Comparison of ENCODE assay signal across 11 cellular contexts in the genomic region with DNA sequence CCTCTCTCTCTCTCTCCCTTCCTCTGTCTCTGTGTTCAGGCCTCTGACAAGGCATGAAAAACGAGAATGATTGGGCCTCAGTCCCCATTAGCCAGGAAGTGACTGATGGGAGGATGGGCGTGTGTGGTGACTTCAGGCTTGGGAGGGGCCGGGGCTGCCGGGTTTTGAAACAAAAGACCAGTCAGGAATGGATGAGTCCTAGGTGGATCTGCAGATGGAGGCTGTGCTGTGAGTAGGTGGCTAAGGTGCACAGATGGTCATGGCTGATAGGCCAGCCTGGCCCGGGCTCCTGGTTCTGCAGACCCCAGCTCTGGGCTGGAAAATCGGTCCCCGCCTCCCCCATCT.
DNase-seq lines count a peak whose midpoint lies in the region; ATAC-seq and TF ChIP-seq lines count a peak whose summit lies in the region.
"Had no signal": no experiment of that assay in that cellular context is flagged by ENCODE, and none has a peak within 500 bp of the region (broad histone marks: within the 10 kb centered on the region; RNA-seq: fewer than 3 reads in every experiment).

No MANE protein-coding gene starts in this region.

- no peaks in the 10 kb centered on the region for H3K4me1 ChIP-seq in Peyer's patch

- no peak for ATAC-seq in GM19397 (IDR thresholded peaks at IDR 0.05; ENCODE audit: unreplicated experiment)

- no peaks in the 10 kb centered on the region for H3K4me1 Mint-ChIP-seq in HFFc6 (ENCODE audit: low read depth)

- H3K9me3 Mint-ChIP-seq in HFFc6: peaks cover 3% of the 10 kb centered on the region
- H3K9me3 Mint-ChIP-seq: CD4-positive, alpha-beta memory T cell; stimulated activated naive B cell treated with anti-CD40 and anti-IgM and Interleukin-4, amounts not matched to agents 10 μg/mL and 1 μg/mL and 100 μg/mL, for 72 hours had no signal

- in situ Hi-C loops in G401 (cut with HindIII; ENCODE audit: low sequenced_read_pairs): no loop called here

- H3K4me3 Mint-ChIP-seq in HFFc6: no peak overlapping the region

- no peaks in the 10 kb centered on the region for H3K27me3 ChIP-seq in Peyer's patch

- H3K36me3 Mint-ChIP-seq in HFFc6 (ENCODE audit: low read depth): no peaks in the 10 kb centered on the region
- H3K36me3 Mint-ChIP-seq: CD4-positive, alpha-beta memory T cell; stimulated activated naive B cell treated with anti-CD40 and anti-IgM and Interleukin-4, amounts not matched to agents 10 μg/mL and 1 μg/mL and 100 μg/mL, for 72 hours had no signal

- no peaks in the 10 kb centered on the region for H3K36me3 ChIP-seq in Peyer's patch

- no peak for TF ChIP-seq CTCF in HFFc6 (IDR thresholded peaks at IDR 0.05)
- TF ChIP-seq CTCF in Peyer's patch (IDR thresholded peaks at IDR 0.05): no peak

- no peak overlapping the region for H3K4me3 ChIP-seq in Peyer's patch

- H3K9me3 ChIP-seq in Peyer's patch: no peaks in the 10 kb centered on the region

- TF ChIP-seq POLR2A in Peyer's patch (IDR thresholded peaks at IDR 0.05): no peak

- peaks cover 2% of the 10 kb centered on the region for H3K27me3 Mint-ChIP-seq in HFFc6 (ENCODE audit: insufficient read depth)

- peak; percentile 26 for DNase-seq in COLO829 (ENCODE audit: low spot score)
- peak; percentile 56 for DNase-seq in HT1080 (ENCODE audit: low read depth)
- DNase-seq in SK-N-DZ (ENCODE audit: low spot score): peak; percentile 98
- DNase-seq in islet precursor cell: peak; percentile 87
- DNase-seq in HFFc6: no peak
- no peak for DNase-seq in G401 (ENCODE audit: low spot score)
- no peak for DNase-seq in Peyer's patch
- DNase-seq: CD4-positive, alpha-beta memory T cell; effector memory CD4-positive, alpha-beta T cell; stimulated activated naive B cell treated with anti-CD40 and anti-IgM and Interleukin-4, amounts not matched to agents 10 μg/mL and 1 μg/mL and 100 μg/mL, for 72 hours had no signal

- H3K27ac ChIP-seq in Peyer's patch: no peak overlapping the region

- H3K27ac Mint-ChIP-seq in HFFc6: no peak overlapping the region
- H3K27ac Mint-ChIP-seq: CD4-positive, alpha-beta memory T cell; stimulated activated naive B cell treated with anti-CD40 and anti-IgM and Interleukin-4, amounts not matched to agents 10 μg/mL and 1 μg/mL and 100 μg/mL, for 72 hours had no signal

Comparison
In these comparisons a context has a peak if more than half of its experiments do, and no peak if none do; other contexts are left out.
1. DNase-seq: peak in COLO829 (single experiment), HT1080 (single experiment), SK-N-DZ (single experiment) and islet precursor cell (single experiment); none in HFFc6 (single experiment), G401 (single experiment) and Peyer's patch (0 of 3).